Comparison of ENCODE assay signal across 25 cellular contexts in genomic region chr6:3016473-3017280, GRCh38.
"Had no signal": no experiment of that assay in that cellular context is flagged by ENCODE, and none has a peak within 500 bp of the region (broad histone marks: within the 10 kb centered on the region; RNA-seq: fewer than 3 reads in every experiment).

No MANE protein-coding gene starts in this region.

- H3K9ac ChIP-seq: parathyroid adenoma had no signal

- H3K9me3 ChIP-seq: suprapubic skin had no signal

- H3K4me1 ChIP-seq: parathyroid adenoma had no signal

- H3K4me3 ChIP-seq: esophagus squamous epithelium, heart right ventricle, lower lobe of right lung, smooth muscle cell, suprapubic skin, transverse colon had no signal

- ATAC-seq: effector memory CD8-positive, alpha-beta T cell; left colon; left ventricle myocardium superior; lower lobe of right lung; naive thymus-derived CD8-positive, alpha-beta T cell; sciatic nerve; stimulated activated naive CD8-positive, alpha-beta T cell treated with anti-CD3 and anti-CD28 coated beads, Interleukin-15, amount 100 ng/mL, for 72 hours had no signal

- H3K4me2 ChIP-seq: smooth muscle cell had no signal

- H3K27me3 ChIP-seq: esophagus squamous epithelium, heart right ventricle, suprapubic skin, transverse colon had no signal

- H3K27ac ChIP-seq: esophagus squamous epithelium, heart right ventricle, lower lobe of right lung, parathyroid adenoma, suprapubic skin, transverse colon had no signal

- H3K79me2 ChIP-seq: parathyroid adenoma had no signal

- DNase-seq: cortex of kidney; effector memory CD8-positive, alpha-beta T cell; erythroblast; esophagus squamous epithelium; foreskin melanocyte; glutamatergic neuron; heart right ventricle; hippocampal formation; left colon; left ventricle myocardium superior; lower lobe of right lung; naive thymus-derived CD8-positive, alpha-beta T cell; nephron progenitor cell; occipital lobe; stimulated activated CD4-positive, alpha-beta T cell treated with anti-CD3 and anti-CD28 coated beads, Interleukin-12 subunit alpha, Interleukin-12 subunit beta, amount 100 ng/mL, for 4 hours; stimulated activated CD4-positive, alpha-beta T cell treated with anti-CD3 and anti-CD28 coated beads, Interleukin-1b, Interleukin-23, amount 100 ng/mL, for 48 hours; stimulated activated CD4-positive, alpha-beta T cell treated with anti-CD3 and anti-CD28 coated beads, Interleukin-4, amount 100 ng/mL, for 1 hour; stimulated activated CD8-positive, alpha-beta memory T cell treated with anti-CD3 and anti-CD28 coated beads, Interleukin-4, amount 100 ng/mL, for 48 hours; stimulated activated naive CD4-positive, alpha-beta T cell; stimulated activated naive CD8-positive, alpha-beta T cell treated with anti-CD3 and anti-CD28 coated beads, Interleukin-15, amount 100 ng/mL, for 72 hours; transverse colon had no signal

- H2AFZ ChIP-seq: parathyroid adenoma had no signal
